Comparison of ENCODE assay signal across 23 cellular contexts in the genomic region with DNA sequence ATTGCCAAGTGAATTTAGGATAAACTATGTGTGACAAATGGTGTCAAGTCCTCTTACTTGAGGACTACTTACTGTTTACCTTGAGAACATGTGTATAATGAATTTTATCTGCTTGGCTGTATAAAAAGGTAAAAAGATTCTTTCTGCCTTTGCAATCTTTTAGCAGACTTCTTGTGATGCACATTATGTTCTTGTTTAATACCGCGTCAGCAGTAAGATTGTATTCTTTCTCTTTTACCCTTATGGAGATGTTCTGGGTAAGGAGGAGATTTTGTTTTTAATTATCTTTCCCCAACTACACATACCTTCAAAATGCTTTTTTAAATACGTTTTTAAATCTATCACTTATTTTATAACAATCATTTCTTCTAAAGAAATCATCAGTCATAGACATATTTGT.
DNase-seq lines count a peak whose midpoint lies in the region; ATAC-seq, FAIRE-seq and TF ChIP-seq lines count a peak whose summit lies in the region.
"Had no signal": no experiment of that assay in that cellular context is flagged by ENCODE, and none has a peak within 500 bp of the region (broad histone marks: within the 10 kb centered on the region; RNA-seq: fewer than 3 reads in every experiment).

No MANE protein-coding gene starts in this region.

- H2AFZ ChIP-seq in GM23338 (no peak overlapping the region), PC-3 (ENCODE audit: low read length) (peak overlapping the region; percentile 22; the same call in 1 of the 2 replicates)

- BruUV-seq in PC-3 (replicated peaks; lab: Mats Ljungman, UMichigan) = no TSS peak

- intact Hi-C loops in PC-3 (cut with micrococcal nuclease) = no loop called here
- intact Hi-C loops in psoas muscle (cut with DNase I) = no loop called here

- peaks cover 6% of the 10 kb centered on the region for H3K27me3 Mint-ChIP-seq in GM23338 (ENCODE audit: insufficient read depth, low read depth, poor library complexity)
- H3K27me3 Mint-ChIP-seq: B cell; CD4-positive, alpha-beta T cell had no signal

- H3K27ac ChIP-seq in A549 = no peak overlapping the region
- no peak overlapping the region for H3K27ac ChIP-seq in GM23338 (ENCODE audit: low read depth)
- no peak overlapping the region for H3K27ac ChIP-seq in PC-3 (ENCODE audit: low read length)
- H3K27ac ChIP-seq in mesendoderm (ENCODE audit: low read depth, low read length) = no peak overlapping the region
- no peak overlapping the region for H3K27ac ChIP-seq in psoas muscle
- H3K27ac ChIP-seq: BLaER1 treated with 17β-estradiol and CSF1 and Interleukin-3, amounts not matched to agents 10 nM and 100 nM; C4-2B had no signal

- no peaks in the 10 kb centered on the region for H3K79me1 ChIP-seq in mesendoderm (ENCODE audit: low read length)

- 65% methylated on average over 3 of the region's 3 CpGs for WGBS in A549 (ENCODE audit: missing lambda C conversion rate)
- WGBS in mesendoderm (ENCODE audit: extremely low coverage, insufficient coverage, low lambda C conversion rate) = 100% methylated on average over 1 of the region's 3 CpGs
- WGBS in psoas muscle, 3 donors = 47 to 82% (median 53%) methylated on average over 3 of the region's 3 CpGs

- no peak overlapping the region for H3K27ac Mint-ChIP-seq in GM23338
- H3K27ac Mint-ChIP-seq: B cell; CD4-positive, alpha-beta T cell; CD8-positive, alpha-beta T cell had no signal

- no peak overlapping the region for H3K18ac ChIP-seq in mesendoderm (ENCODE audit: low read length)

- no peak for FAIRE-seq in A549 (lab: Jason Lieb, UNC)
- FAIRE-seq: A204.1, D721Med, G401.6, GM12891, GM19239 had no signal

- DNase-seq in A549 (ENCODE audit: low read depth in 1 of 2, low spot score in 1 of 2) (no peak), GM23338 (ENCODE audit: low spot score) (no peak), PC-3 (no peak), mesendoderm (peak; percentile 28), psoas muscle (no peak), activated gamma-delta T cell (lab: John Stamatoyannopoulos, UW) (no peak)
- DNase-seq: 8988T; AML-193; Caco-2; Calu3; CD4-positive, alpha-beta T cell; CD8-positive, alpha-beta T cell; DMS79 treated with DMSO at 0.1 percent for 48 hours; GF-D8 had no signal

- no peak overlapping the region for H4K8ac ChIP-seq in mesendoderm (ENCODE audit: low read depth, low read length)

- H3K4me1 Mint-ChIP-seq in GM23338 = peaks cover 48% of the 10 kb centered on the region
- H3K4me1 Mint-ChIP-seq: B cell had no signal

- H3K4me3 ChIP-seq in A549 = no peak overlapping the region
- no peak overlapping the region for H3K4me3 ChIP-seq in GM23338
- H3K4me3 ChIP-seq in PC-3 (ENCODE audit: low read length) = no peak overlapping the region
- no peak overlapping the region for H3K4me3 ChIP-seq in mesendoderm (ENCODE audit: low read length)
- H3K4me3 ChIP-seq in psoas muscle = no peak overlapping the region
- H3K4me3 ChIP-seq: BLaER1 treated with 17β-estradiol and CSF1 and Interleukin-3, amounts not matched to agents 10 nM and 100 nM had no signal

- POLR2A ChIA-PET in A549 (lab: Yijun Ruan, JAX) (no interaction called here), PC-3 (lab: Charles Lee; ENCODE audit: unreplicated experiment) (no interaction called here)

- H3K23ac ChIP-seq in mesendoderm (ENCODE audit: low read length) = no peak overlapping the region

- H3K4me2 ChIP-seq in A549 (no peak overlapping the region), GM23338 (peak overlapping the region; percentile 60), PC-3 (ENCODE audit: low read length) (no peak overlapping the region), mesendoderm (ENCODE audit: low read length) (no peak overlapping the region)
- H3K4me2 ChIP-seq: BLaER1 treated with 17β-estradiol and CSF1 and Interleukin-3, amounts not matched to agents 10 nM and 100 nM had no signal

- no peak overlapping the region for H3K56ac ChIP-seq in mesendoderm (ENCODE audit: low read length)

- no peak for TF ChIP-seq EP300 in A549 (IDR thresholded peaks at IDR 0.05)

- H3K36me3 Mint-ChIP-seq in GM23338 (ENCODE audit: low read depth) = no peaks in the 10 kb centered on the region
- H3K36me3 Mint-ChIP-seq: CD8-positive, alpha-beta T cell had no signal

- no peak overlapping the region for H2BK120ac ChIP-seq in mesendoderm (ENCODE audit: low read depth, low read length)

- H3K4me1 ChIP-seq in A549 (no peaks in the 10 kb centered on the region), GM23338 (ENCODE audit: insufficient read depth) (peaks cover 44% of the 10 kb centered on the region), PC-3 (ENCODE audit: insufficient read depth, low read length) (no peaks in the 10 kb centered on the region), mesendoderm (ENCODE audit: control insufficient read depth, low read depth, low read length) (no peaks in the 10 kb centered on the region), psoas muscle (no peaks in the 10 kb centered on the region)
- H3K4me1 ChIP-seq: BLaER1 treated with 17β-estradiol and CSF1 and Interleukin-3, amounts not matched to agents 10 nM and 100 nM; Caco-2 had no signal

- no peak overlapping the region for H4K5ac ChIP-seq in mesendoderm (ENCODE audit: low read length)

- no peak overlapping the region for H3K9ac ChIP-seq in PC-3 (ENCODE audit: low read length)
- H3K9ac ChIP-seq in mesendoderm (ENCODE audit: low read length) = no peak overlapping the region
- H3K9ac ChIP-seq: BLaER1 treated with 17β-estradiol and CSF1 and Interleukin-3, amounts not matched to agents 10 nM and 100 nM had no signal

- no peak overlapping the region for H2BK15ac ChIP-seq in mesendoderm (replicated peaks; ENCODE audit: low read depth)

- no peaks in the 10 kb centered on the region for H3K9me2 ChIP-seq in GM23338 (ENCODE audit: insufficient read depth)
- H3K9me2 ChIP-seq in PC-3 (replicated peaks; ENCODE audit: low read length) = no peaks in the 10 kb centered on the region

- TF ChIP-seq POLR2A in A549 (IDR thresholded peaks at IDR 0.05; ENCODE audit: low read length) = no peak

- H3K27me3 ChIP-seq in GM23338 (ENCODE audit: insufficient read depth) = peaks cover 3% of the 10 kb centered on the region; the same call in 1 of the 2 replicates
- no peaks in the 10 kb centered on the region for H3K27me3 ChIP-seq in PC-3 (ENCODE audit: low read length)
- H3K27me3 ChIP-seq in mesendoderm (ENCODE audit: insufficient read depth, low read length, poor library complexity) = no peaks in the 10 kb centered on the region
- no peaks in the 10 kb centered on the region for H3K27me3 ChIP-seq in psoas muscle (ENCODE audit: insufficient read depth in 3 of 3, low read length in 2 of 3)

- TF ChIP-seq RAD21 in A549 (conservative IDR thresholded peaks at IDR 0.05 in 1 of 2, IDR thresholded peaks at IDR 0.05 in 1 of 2) = no peak

- no peaks in the 10 kb centered on the region; the same call in 2 of the 3 replicates for H3K9me3 Mint-ChIP-seq in GM23338

- no peak for TF ChIP-seq CTCF in A549 (IDR thresholded peaks at IDR 0.05)
- no peak for TF ChIP-seq CTCF in GM23338 (conservative IDR thresholded peaks at IDR 0.05; ENCODE audit: low read depth in 2 of 2)
- no peak for TF ChIP-seq CTCF in PC-3 (conservative IDR thresholded peaks at IDR 0.05; ENCODE audit: low read depth, low read length)
- no peak for TF ChIP-seq CTCF in psoas muscle (IDR thresholded peaks at IDR 0.05)

- H2BK5ac ChIP-seq in mesendoderm (ENCODE audit: low read length) = no peak overlapping the region

- H3K79me2 ChIP-seq in GM23338 (replicated peaks; ENCODE audit: insufficient read depth) (no peaks in the 10 kb centered on the region), PC-3 (ENCODE audit: low read length) (no peaks in the 10 kb centered on the region), mesendoderm (ENCODE audit: control insufficient read depth, insufficient read depth, low read length) (no peaks in the 10 kb centered on the region)

- H3K36me3 ChIP-seq in GM23338 (ENCODE audit: insufficient read depth) = no peaks in the 10 kb centered on the region
- no peaks in the 10 kb centered on the region for H3K36me3 ChIP-seq in PC-3 (ENCODE audit: low read depth, low read length)
- no peaks in the 10 kb centered on the region for H3K36me3 ChIP-seq in mesendoderm (ENCODE audit: control insufficient read depth, insufficient read depth, low read length)
- no peaks in the 10 kb centered on the region for H3K36me3 ChIP-seq in psoas muscle (ENCODE audit: insufficient read depth in 1 of 2, low read depth in 1 of 2)
- H3K36me3 ChIP-seq: BLaER1 treated with 17β-estradiol and CSF1 and Interleukin-3, amounts not matched to agents 10 nM and 100 nM had no signal

- H3K9me3 ChIP-seq in A549 (no peaks in the 10 kb centered on the region), PC-3 (ENCODE audit: low read length) (no peaks in the 10 kb centered on the region), psoas muscle (no peaks in the 10 kb centered on the region)
- H3K9me3 ChIP-seq: BLaER1 treated with 17β-estradiol and CSF1 and Interleukin-3, amounts not matched to agents 10 nM and 100 nM; Caco-2 had no signal

- no peaks in the 10 kb centered on the region for H4K20me1 ChIP-seq in GM23338 (replicated peaks; ENCODE audit: insufficient read depth)
- no peaks in the 10 kb centered on the region for H4K20me1 ChIP-seq in PC-3 (ENCODE audit: low read length)
- H4K20me1 ChIP-seq: BLaER1 treated with 17β-estradiol and CSF1 and Interleukin-3, amounts not matched to agents 10 nM and 100 nM had no signal

- no peak overlapping the region for H2AK5ac ChIP-seq in mesendoderm (ENCODE audit: low read length)

- no peak overlapping the region for H3K4ac ChIP-seq in mesendoderm (ENCODE audit: low read depth, low read length)

- ATAC-seq in A549 = no peak
- ATAC-seq in GM23338 = no peak
- no peak for ATAC-seq in PC-3
- no peak for ATAC-seq in psoas muscle
- no peak for ATAC-seq in GM19452 (IDR thresholded peaks at IDR 0.05; ENCODE audit: unreplicated experiment)
- ATAC-seq: CD8-positive, alpha-beta T cell had no signal

- CTCF ChIA-PET in A549 (lab: Yijun Ruan, JAX) = no interaction called here
- CTCF ChIA-PET in PC-3 (lab: Charles Lee) = no interaction called here

- no peaks in the 10 kb centered on the region for H3F3A ChIP-seq in GM23338 (replicated peaks; ENCODE audit: low read depth)
- no peaks in the 10 kb centered on the region for H3F3A ChIP-seq in PC-3 (ENCODE audit: low read length, unreplicated experiment)

- no peak overlapping the region for H3K4me3 Mint-ChIP-seq in GM23338
- H3K4me3 Mint-ChIP-seq: B cell; CD4-positive, alpha-beta T cell; CD8-positive, alpha-beta T cell had no signal

TF ChIP-seq in A549, 52 proteins besides CTCF, POLR2A, EP300 and RAD21 (continues in another document):
- TF ChIP-seq MAFK (IDR thresholded peaks at IDR 0.05; ENCODE audit: partially characterized antibody) (peak; percentile 62), RFX5 (IDR thresholded peaks at IDR 0.05) (no peak)

TF ChIP-seq in GM23338, 12 proteins besides CTCF, POLR2A, EP300 and RAD21:
- TF ChIP-seq CREB1 (CRISPR knock-in tag; IDR thresholded peaks at IDR 0.05; ENCODE audit: low read depth) = no peak
TF ChIP-seq in GM23338: peak in this region for 0.
